1 cellular context compared by ENCODE assay signal in genomic region chr16:11677451-11677951, GRCh38.
TF ChIP-seq lines count a peak whose summit lies in the region.

No MANE protein-coding gene starts in this region.

TF ChIP-seq in GM12878, 131 proteins besides CTCF, POLR2A, EP300 and RAD21 (continued from another document):
- TF ChIP-seq CUX1 (IDR thresholded peaks at IDR 0.05; ENCODE audit: insufficient replicate concordance, low read depth, low read length) (no peak), RAD51 (IDR thresholded peaks at IDR 0.05) (no peak), MTA3 (IDR thresholded peaks at IDR 0.05; ENCODE audit: borderline replicate concordance, low read length) (0 out of 2 replicates have a peak, but pooled peaks have one; percentile 5), BHLHE40 (IDR thresholded peaks at IDR 0.05; ENCODE audit: borderline replicate concordance in 1 of 2, low read depth in 2 of 2, low read length in 1 of 2) (peak; percentile 52 to 66; a peak in 2 of 4 replicates), ZNF274 (IDR thresholded peaks at IDR 0.05; ENCODE audit: insufficient read depth, insufficient read length) (no peak), ZNF217 (IDR thresholded peaks at IDR 0.05) (no peak), PML (IDR thresholded peaks at IDR 0.05; ENCODE audit: low read length) (0 out of 2 replicates have a peak, but pooled peaks have one; percentile 30)
